12 cellular contexts compared by ENCODE assay signal in the genomic region with DNA sequence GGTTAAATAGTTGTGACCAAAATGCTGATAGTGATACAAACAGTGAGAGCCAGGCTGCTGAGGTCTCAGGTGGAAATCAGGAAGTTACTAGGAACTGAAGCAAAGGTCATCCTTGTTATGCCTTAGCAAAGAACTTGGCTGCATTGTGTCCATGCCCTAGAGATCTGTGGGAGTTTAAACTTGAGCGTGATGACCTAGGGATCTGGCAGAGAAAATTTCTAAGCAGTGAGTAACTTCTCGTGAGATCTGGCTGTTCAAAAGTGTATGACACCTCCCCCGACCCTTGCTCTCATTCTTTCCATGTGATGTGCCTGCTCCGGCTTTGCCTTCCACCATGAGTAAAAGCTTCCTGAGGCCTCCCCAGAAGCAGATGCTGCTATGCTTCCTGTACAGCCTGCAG.
"Had no signal": no experiment of that assay in that cellular context is flagged by ENCODE, and none has a peak within 500 bp of the region (broad histone marks: within the 10 kb centered on the region; RNA-seq: fewer than 3 reads in every experiment).

No MANE protein-coding gene starts in this region.

- H3K4me3 ChIP-seq: dorsolateral prefrontal cortex had no signal

- H3K27me3 ChIP-seq: dorsolateral prefrontal cortex had no signal

- DNase-seq: activated B cell treated with CpG ODN at 0.5 μM for 24 hours; activated CD4-positive, alpha-beta T cell treated with anti-CD3 and anti-CD28 coated beads, Interleukin-2, amount 10 ng/mL, durations not matched to agents 24 days and 14 days; activated naive CD4-positive, alpha-beta T cell; activated naive CD8-positive, alpha-beta T cell treated with anti-CD3 and anti-CD28 coated beads, Interleukin-2, amount 10 ng/mL, durations not matched to agents 7 days and 5 days; activated T-cell treated with anti-CD3 and anti-CD28 coated beads for 4 hours; anterior cingulate cortex; dorsolateral prefrontal cortex; endodermal cell; hypothalamus; natural killer cell; retina; T-helper 17 cell had no signal

- ATAC-seq: natural killer cell, T-helper 17 cell had no signal

- H3K27ac ChIP-seq: dorsolateral prefrontal cortex had no signal
